17 cellular contexts compared by ENCODE assay signal in the genomic region with DNA sequence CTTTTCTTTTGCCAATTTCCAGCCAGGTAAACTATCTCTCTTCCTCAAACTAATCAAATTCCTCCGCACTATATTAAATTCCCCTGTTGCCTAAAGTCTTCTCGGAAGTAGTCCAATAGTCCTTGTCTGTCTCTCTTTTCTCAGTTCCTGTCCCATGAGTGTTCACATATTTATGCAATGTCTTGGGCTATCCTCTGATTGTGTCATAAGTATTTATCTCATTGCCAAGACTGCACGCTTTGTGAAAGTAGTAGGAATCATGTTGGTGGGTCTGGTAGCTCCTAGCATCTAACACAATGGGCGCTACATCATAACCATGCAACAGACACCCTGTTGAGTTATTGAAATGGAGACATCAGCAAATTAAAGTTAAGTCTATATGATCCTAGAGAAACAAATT. TPM values are rescaled to one million over a fixed set of nuclear protein-coding genes. Genes with fewer than 3 reads are reported as not detected.
DNase-seq lines count a peak whose midpoint lies in the region; ATAC-seq and TF ChIP-seq lines count a peak whose summit lies in the region.
"Had no signal": no experiment of that assay in that cellular context is flagged by ENCODE, and none has a peak within 500 bp of the region (broad histone marks: within the 10 kb centered on the region; RNA-seq: fewer than 3 reads in every experiment).

No MANE protein-coding gene starts in this region.

- no peaks in the 10 kb centered on the region for H3K27me3 Mint-ChIP-seq in brain

- no peaks in the 10 kb centered on the region for H3K36me3 Mint-ChIP-seq in brain
- H3K36me3 Mint-ChIP-seq: CD8-positive, alpha-beta T cell had no signal

- no peaks in the 10 kb centered on the region for H4K20me1 ChIP-seq in GM23248 (ENCODE audit: insufficient read depth)

- H3K27ac Mint-ChIP-seq in brain: peak overlapping the region in 3 of 5 experiments; percentile 1 to 68 (median 5)
- H3K27ac Mint-ChIP-seq: B cell; CD8-positive, alpha-beta T cell had no signal

- no peak overlapping the region for H3K9ac ChIP-seq in GM23248

- intact Hi-C loops in left ventricle myocardium inferior (cut with micrococcal nuclease): no loop called here

- H3K79me2 ChIP-seq in ACC112 (ENCODE audit: control insufficient read depth, insufficient read depth, low read length, unreplicated experiment) (no peaks in the 10 kb centered on the region), GM23248 (ENCODE audit: insufficient read depth) (no peaks in the 10 kb centered on the region)

- in situ Hi-C loops in GM23248 (cut with MboI): no loop called here

- no peaks in the 10 kb centered on the region for H3K9me3 Mint-ChIP-seq in brain
- H3K9me3 Mint-ChIP-seq: CD8-positive, alpha-beta T cell had no signal

- H3K4me2 ChIP-seq in GM23248 (ENCODE audit: unreplicated experiment): no peak overlapping the region

- H3K4me3 Mint-ChIP-seq in brain: no peak overlapping the region
- H3K4me3 Mint-ChIP-seq: B cell; CD8-positive, alpha-beta T cell had no signal

- H3K27me3 ChIP-seq in ACC112 (ENCODE audit: insufficient read depth, low read length) (0 out of 2 replicates have a peak, but pooled peaks cover 2% of the 10 kb centered on the region), GM23248 (replicated peaks; ENCODE audit: insufficient read depth) (no peaks in the 10 kb centered on the region), left ventricle myocardium inferior (ENCODE audit: low read depth) (peaks cover 62% of the 10 kb centered on the region)

- H3K36me3 ChIP-seq in ACC112 (ENCODE audit: insufficient read depth, low read length) (no peaks in the 10 kb centered on the region), GM23248 (ENCODE audit: low read depth) (no peaks in the 10 kb centered on the region), left ventricle myocardium inferior (no peaks in the 10 kb centered on the region)
- H3K36me3 ChIP-seq: HAP-1 had no signal

- no peak for ATAC-seq in GM18868 (IDR thresholded peaks at IDR 0.05; ENCODE audit: unreplicated experiment)
- ATAC-seq in GM18520 (IDR thresholded peaks at IDR 0.05; ENCODE audit: unreplicated experiment): no peak
- ATAC-seq: CD8-positive, alpha-beta T cell; PC-3 had no signal

- H3F3A ChIP-seq in GM23248 (ENCODE audit: insufficient read depth): no peaks in the 10 kb centered on the region

- H3K4me1 ChIP-seq in ACC112 (ENCODE audit: control insufficient read depth, insufficient read depth, low read length, unreplicated experiment) (peaks cover 20% of the 10 kb centered on the region), GM23248 (ENCODE audit: insufficient read depth) (0 out of 2 replicates have a peak, but pooled peaks cover 5% of the 10 kb centered on the region), left ventricle myocardium inferior (peaks cover 7% of the 10 kb centered on the region)
- H3K4me1 ChIP-seq: HAP-1 had no signal

- DNase-seq in GM23248 (peak; percentile 59), kidney tubule cell (ENCODE audit: low spot score) (peak; percentile 43), NCI-H510A (lab: John Stamatoyannopoulos, UW) (no peak), left ventricle myocardium inferior (no peak)
- DNase-seq: CD8-positive, alpha-beta T cell; Karpas-422; NCI-H146; NCI-H2107; NCI-H345; PC-3 had no signal

- peak overlapping the region; percentile 73 for H3K27ac ChIP-seq in ACC112 (ENCODE audit: low read depth, low read length)
- no peak overlapping the region; the same call in 1 of the 2 replicates for H3K27ac ChIP-seq in GM23248
- H3K27ac ChIP-seq in left ventricle myocardium inferior (replicated peaks): no peak overlapping the region

- WGBS in GM23248 (ENCODE audit: low coverage in 1 of 2, low lambda C conversion rate in 2 of 2, missing lambda C conversion rate in 2 of 2), 2 experiments: 41 to 49% methylated on average over 4 of the region's 4 CpGs

- H3K9me2 ChIP-seq in GM23248 (ENCODE audit: insufficient read depth): no peaks in the 10 kb centered on the region

- H3K9me3 ChIP-seq in GM23248 (ENCODE audit: low read depth): no peaks in the 10 kb centered on the region
- H3K9me3 ChIP-seq in left ventricle myocardium inferior (replicated peaks): no peaks in the 10 kb centered on the region
- H3K9me3 ChIP-seq: HAP-1 had no signal

- H3K4me3 ChIP-seq in ACC112 (ENCODE audit: low read depth, low read length) (no peak overlapping the region), GM23248 (no peak overlapping the region), left ventricle myocardium inferior (no peak overlapping the region)
- H3K4me3 ChIP-seq: HAP-1 had no signal

- H3K4me1 Mint-ChIP-seq in brain: peaks cover 48% of the 10 kb centered on the region
- H3K4me1 Mint-ChIP-seq: B cell had no signal

- no peak for TF ChIP-seq CTCF in brain (conservative IDR thresholded peaks at IDR 0.05)
- TF ChIP-seq CTCF in left ventricle myocardium inferior (IDR thresholded peaks at IDR 0.05; ENCODE audit: borderline replicate concordance): no peak

- H2AFZ ChIP-seq in ACC112 (ENCODE audit: low read length, unreplicated experiment): no peak overlapping the region
- H2AFZ ChIP-seq in GM23248: no peak overlapping the region

RNA-seq across cellular contexts. Expression of a gene that starts 59.9 kb away (rescaled TPM):
- total RNA-seq in GM23248 (2014; rRNA removed; shearing (Covaris generic)): not detected in 2 replicates
- polyA plus RNA-seq in GM23248 (2016; fragmentation: Nextera tagmentation; extraction: Ambion mirVana) (not detected in 2 replicates), brain (ENCODE audit: insufficient read depth, low read depth, low replicate concordance) (23.8 TPM)
- 0.11 TPM for total RNA-seq in left ventricle myocardium inferior
- total RNA-seq: A172; CD8-positive, alpha-beta T cell; PC-3 had no signal

Comparison
In these comparisons a context has a peak if more than half of its experiments do, and no peak if none do; other contexts are left out.
1. DNase-seq: peak in GM23248 (single experiment) and kidney tubule cell (single experiment); none in NCI-H510A (single experiment) and left ventricle myocardium inferior (single experiment).